8 cellular contexts compared by ENCODE assay signal in the genomic region with DNA sequence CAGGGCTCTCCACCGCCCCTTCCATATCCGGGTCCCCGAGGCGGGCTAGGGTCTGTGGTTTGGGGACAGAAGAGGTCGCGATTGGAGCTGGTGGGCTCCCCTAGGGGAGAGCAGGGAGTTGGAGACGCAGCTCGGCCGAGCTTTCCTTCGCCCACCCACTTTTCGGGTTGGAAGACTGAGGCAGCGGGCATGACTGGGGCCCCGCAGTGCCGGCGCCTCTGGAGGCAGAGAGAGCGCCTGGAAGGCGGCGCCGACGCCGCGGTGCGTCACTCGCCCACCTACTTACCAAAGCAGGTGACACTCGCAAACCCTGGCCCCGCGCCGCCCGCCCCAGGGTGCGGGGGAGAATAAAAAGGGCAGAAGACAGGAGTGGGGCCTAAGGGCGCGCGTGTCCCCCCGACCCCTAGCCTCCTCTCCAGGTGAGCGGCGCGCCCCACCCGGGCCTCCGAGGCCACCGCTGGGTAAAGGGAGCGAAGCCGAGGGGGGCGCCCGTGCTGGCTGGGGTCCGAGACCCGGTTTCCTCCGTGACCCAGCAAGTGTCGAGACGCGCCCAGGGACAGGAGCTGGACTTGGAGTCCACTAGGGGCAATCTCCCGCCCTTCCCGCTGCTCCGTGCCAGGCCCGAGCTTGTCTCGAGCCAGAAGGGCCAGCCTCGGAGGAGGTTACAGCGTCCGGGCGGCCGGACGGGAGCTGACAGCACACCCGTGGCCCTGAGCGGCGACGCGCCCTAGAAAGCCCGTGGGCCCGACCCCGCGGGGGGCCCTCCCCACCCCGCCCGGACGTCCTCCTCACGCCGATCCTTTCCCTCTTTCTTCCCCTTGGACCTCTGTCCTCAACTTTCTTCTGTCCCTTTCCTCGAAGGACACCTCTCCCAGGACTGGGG. TPM values are rescaled to one million over a fixed set of nuclear protein-coding genes. Genes with fewer than 3 reads are reported as not detected.
DNase-seq lines count a peak whose midpoint lies in the region; FAIRE-seq and TF ChIP-seq lines count a peak whose summit lies in the region.

No MANE protein-coding gene starts in this region.

- H3K27me3 Mint-ChIP-seq in neural crest cell (ENCODE audit: low read depth) = peaks cover 79% of the 10 kb centered on the region

- H3K4me3 ChIP-seq in Loucy (ENCODE audit: low read length, poor library complexity, severe bottlenecking) (peak overlapping the region; percentile 77), epithelial cell of proximal tubule (ENCODE audit: low read depth, low read length) (peak overlapping the region; percentile 70)

- no peak overlapping the region for H3K27ac Mint-ChIP-seq in neural crest cell (ENCODE audit: unreplicated experiment)

- H3K36me3 ChIP-seq in Loucy (ENCODE audit: insufficient read depth, low read length) = no peaks in the 10 kb centered on the region

- H3K4me2 ChIP-seq in Loucy (ENCODE audit: low read depth, low read length, poor library complexity, severe bottlenecking) = peak overlapping the region; percentile 76

- peak overlapping the region; percentile 93 for H2AFZ ChIP-seq in Loucy (ENCODE audit: low read length)

- peak overlapping the region; percentile 80 for H3K9ac ChIP-seq in Loucy (ENCODE audit: low read depth, low read length, poor library complexity, severe bottlenecking)

- peak overlapping the region; percentile 76 for H3K4me3 Mint-ChIP-seq in neural crest cell

- no peaks in the 10 kb centered on the region for H4K20me1 ChIP-seq in Loucy (ENCODE audit: insufficient read depth, low read length, poor library complexity, severe bottlenecking)

- H3K9me3 ChIP-seq in Loucy (ENCODE audit: insufficient read depth, low read depth, low read length) = peaks cover 2% of the 10 kb centered on the region; the same call in 1 of the 2 replicates

- no peak for FAIRE-seq in H54 (lab: Jason Lieb, UNC)

- H3K4me1 ChIP-seq in Loucy (ENCODE audit: insufficient read depth, low read length, poor library complexity, severe bottlenecking) = peaks cover 3% of the 10 kb centered on the region

- TF ChIP-seq CTCF in GM10266 (IDR thresholded peaks at IDR 0.05; ENCODE audit: control insufficient read depth, insufficient read depth, low read depth, missing control alignments) (peak; percentile 13), Loucy (conservative IDR thresholded peaks at IDR 0.05; ENCODE audit: low read length) (no peak), epithelial cell of proximal tubule (conservative IDR thresholded peaks at IDR 0.05; ENCODE audit: low read depth, low read length) (peak; percentile 22), neural crest cell (conservative IDR thresholded peaks at IDR 0.05) (peak; percentile 42)

- H3K27me3 ChIP-seq in Loucy (ENCODE audit: insufficient read depth, low read length, poor library complexity, severe bottlenecking) = no peaks in the 10 kb centered on the region

- H3K36me3 Mint-ChIP-seq in neural crest cell (ENCODE audit: low read depth) = no peaks in the 10 kb centered on the region

- H3F3A ChIP-seq in Loucy (ENCODE audit: low read depth) = no peaks in the 10 kb centered on the region

- H3K79me2 ChIP-seq in Loucy (ENCODE audit: insufficient read depth, low read length) = no peaks in the 10 kb centered on the region

- DNase-seq in GM10266 (ENCODE audit: extremely low spot score) (peak; percentile 67), H54 (ENCODE audit: insufficient read length, low spot score) (peak; percentile 47), epithelial cell of proximal tubule (ENCODE audit: low read depth) (no peak), neural crest cell (ENCODE audit: low read depth, low spot score) (peak; percentile 44), substantia nigra (lab: John Stamatoyannopoulos, UW) (peak in 14 of 49 donors; percentile 16 to 81 (median 30)), SKM-1 (lab: John Stamatoyannopoulos, UW; ENCODE audit: unreplicated experiment) (no peak)
- peak; percentile 87 for DNase-seq in activated CD8-positive, alpha-beta memory T cell treated with anti-CD3 and anti-CD28 coated beads, Interleukin-2, amount 50 U/mL, for 48 hours

- no peaks in the 10 kb centered on the region for H3K9me3 Mint-ChIP-seq in neural crest cell

- H3K9me2 ChIP-seq in Loucy (replicated peaks; ENCODE audit: low read depth, low read length) = no peaks in the 10 kb centered on the region

- TF ChIP-seq POLR2A in H54 (IDR thresholded peaks at IDR 0.05; ENCODE audit: low read depth, low read length) = no peak; the same call in 1 of the 2 replicates

- H3K4me1 Mint-ChIP-seq in neural crest cell = peaks cover 25% of the 10 kb centered on the region

- H3K27ac ChIP-seq in substantia nigra (ENCODE audit: low read depth, low read length, poor library complexity, severe bottlenecking) = peak overlapping the region; percentile 84

RNA-seq across cellular contexts. Expression of a gene that starts 34.4 kb away (rescaled TPM):
- total RNA-seq in epithelial cell of proximal tubule (0.52 TPM in 1 of 2 replicates, not detected in the other), neural crest cell (1.1 and 1.2 TPM in 2 replicates)

Comparison
In these comparisons a context has a peak if more than half of its experiments do, and no peak if none do; other contexts are left out.
1. DNase-seq: peak in GM10266 (single experiment), H54 (single experiment), activated CD8-positive, alpha-beta memory T cell treated with anti-CD3 and anti-CD28 coated beads, Interleukin-2, amount 50 U/mL, for 48 hours (single experiment) and neural crest cell (single experiment); none in epithelial cell of proximal tubule (single experiment) and SKM-1 (single experiment).